Comparison of ENCODE assay signal across 13 cellular contexts in genomic region chr10:67818323-67818722, GRCh38. TPM values are rescaled to one million over a fixed set of nuclear protein-coding genes. Genes with fewer than 3 reads are reported as not detected.
DNase-seq lines count a peak whose midpoint lies in the region; ATAC-seq, FAIRE-seq and TF ChIP-seq lines count a peak whose summit lies in the region.
"Had no signal": no experiment of that assay in that cellular context is flagged by ENCODE, and none has a peak within 500 bp of the region (broad histone marks: within the 10 kb centered on the region; RNA-seq: fewer than 3 reads in every experiment).

No MANE protein-coding gene starts in this region.

- no peak overlapping the region for H3K4me3 ChIP-seq in bronchial epithelial cell (ENCODE audit: low read depth, low read length)
- H3K4me3 ChIP-seq: right atrium auricular region had no signal

- DNase-seq in SIG-M5 treated with dmso at 0.1 percent for 504 hours (lab: John Stamatoyannopoulos, UW; ENCODE audit: unreplicated experiment) (peak; percentile 43), SIG-M5 (lab: John Stamatoyannopoulos, UW) (no peak), NCI-H2227 (lab: John Stamatoyannopoulos, UW; ENCODE audit: unreplicated experiment) (peak; percentile 38), bronchial epithelial cell (ENCODE audit: low read depth) (peak; percentile 97), stromal cell of bone marrow (ENCODE audit: low read depth) (peak; percentile 28), HCEC 1CT (no peak)
- no peak for DNase-seq in activated effector memory CD4-positive, alpha-beta T cell treated with Interleukin-2 at 50 U/mL for 16 hours
- DNase-seq: activated B cell treated with CpG ODN at 0.5 μM for 24 hours, anterior cingulate cortex, NCI-H1105 treated with DMSO at 0.1 percent for 48 hours had no signal

- H3K36me3 ChIP-seq in bronchial epithelial cell (ENCODE audit: control insufficient read depth, insufficient read depth, low read length) = no peaks in the 10 kb centered on the region
- H3K36me3 ChIP-seq: right atrium auricular region had no signal

- no peak for TF ChIP-seq CTCF in bronchial epithelial cell (IDR thresholded peaks at IDR 0.05; ENCODE audit: insufficient read depth, low read length, severe bottlenecking)

- no peak for ATAC-seq in HG03460 (IDR thresholded peaks at IDR 0.05; ENCODE audit: unreplicated experiment)

- FAIRE-seq in bronchial epithelial cell (lab: Jason Lieb, UNC) = no peak
- FAIRE-seq: GM18507 had no signal

- H3K27me3 ChIP-seq in bronchial epithelial cell (ENCODE audit: control insufficient read depth, insufficient read depth, low read length) = no peaks in the 10 kb centered on the region
- H3K27me3 ChIP-seq: right atrium auricular region had no signal

RNA-seq across cellular contexts. Expression of gene DNAJC12, which starts 19.7 kb away (rescaled TPM):
- total RNA-seq in bronchial epithelial cell = 0.26 TPM in 1 of 2 replicates, not detected in the other

Comparison
In these comparisons a context has a peak if more than half of its experiments do, and no peak if none do; other contexts are left out.
1. DNase-seq: peak in SIG-M5 treated with dmso at 0.1 percent for 504 hours (single experiment), NCI-H2227 (single experiment), bronchial epithelial cell (single experiment) and stromal cell of bone marrow (single experiment); none in SIG-M5 (single experiment), activated effector memory CD4-positive, alpha-beta T cell treated with Interleukin-2 at 50 U/mL for 16 hours (single experiment) and HCEC 1CT (single experiment).